ENCODE assay signal across 8 cellular contexts in genomic region chr18:48539406-48540328, GRCh38. TPM values are rescaled to one million over a fixed set of nuclear protein-coding genes. Genes with fewer than 3 reads are reported as not detected.
DNase-seq lines count a peak whose midpoint lies in the region; ATAC-seq and TF ChIP-seq lines count a peak whose summit lies in the region.

No MANE protein-coding gene starts in this region.

- peak overlapping the region; percentile 97 for H3K4me2 ChIP-seq in BLaER1
- H3K4me2 ChIP-seq in parathyroid adenoma (ENCODE audit: low read length), result peak overlapping the region; percentile 99

- H3K9me3 ChIP-seq in BLaER1 (no peaks in the 10 kb centered on the region), parathyroid adenoma (ENCODE audit: control insufficient read depth, low read length) (no peaks in the 10 kb centered on the region)

- peaks cover 18% of the 10 kb centered on the region for H3K79me2 ChIP-seq in parathyroid adenoma

- peak; percentile 27 to 38 for ATAC-seq in left cardiac atrium
- ATAC-seq in GM21515 (IDR thresholded peaks at IDR 0.05; ENCODE audit: unreplicated experiment), result no peak

- no peak for TF ChIP-seq CTCF in parathyroid adenoma (IDR thresholded peaks at IDR 0.05)

- H3K4me3 ChIP-seq in BLaER1 (peak overlapping the region; percentile 87), parathyroid adenoma (ENCODE audit: low read depth, low read length) (peak overlapping the region; percentile 82)

- H4K20me1 ChIP-seq in BLaER1, result peaks cover 53% of the 10 kb centered on the region

- DNase-seq in HK-2 (ENCODE audit: unreplicated experiment) (peak; percentile 39), SK-N-DZ (ENCODE audit: low spot score) (peak; percentile 37), left cardiac atrium (peak; percentile 54), iPS-NIHi7 (ENCODE audit: extremely low spot score) (no peak)

- H3K4me1 ChIP-seq in BLaER1 (peaks cover 17% of the 10 kb centered on the region), parathyroid adenoma (no peaks in the 10 kb centered on the region)

- H3K36me3 ChIP-seq in BLaER1 (0 out of 2 replicates have a peak, but pooled peaks cover 5% of the 10 kb centered on the region), parathyroid adenoma (ENCODE audit: control insufficient read depth, insufficient read depth, low read length) (no peaks in the 10 kb centered on the region)

- peak overlapping the region; percentile 74 for H2AFZ ChIP-seq in parathyroid adenoma

- H3K9ac ChIP-seq in BLaER1 (peak overlapping the region; percentile 74), parathyroid adenoma (peak overlapping the region; percentile 12)

- H3K27me3 ChIP-seq in BLaER1, result peaks cover 39% of the 10 kb centered on the region
- no peaks in the 10 kb centered on the region for H3K27me3 ChIP-seq in parathyroid adenoma (ENCODE audit: control insufficient read depth, insufficient read depth, low read length)

- intact Hi-C loops in left cardiac atrium (cut with DNase I), result loop anchor here (5.0 to 10.0 kb wide), 5 partner anchors 52 to 125 kb away; no protein-coding TSS in a partner anchor

- H3K27ac ChIP-seq in BLaER1, result peak overlapping the region; percentile 46; the same call in 1 of the 2 replicates
- peak overlapping the region; percentile 87 for H3K27ac ChIP-seq in angular gyrus (ENCODE audit: low read depth, low read length)
- H3K27ac ChIP-seq in parathyroid adenoma, result peak overlapping the region; percentile 74

RNA-seq across cellular contexts. Expression of gene CTIF, which starts 0.8 kb away (rescaled TPM):
- polyA plus RNA-seq in SK-N-DZ (2014; cell fraction: cytosol; rRNA removed), result 17.9 and 18.4 TPM in 2 replicates
- 83.4 and 96.8 TPM in 2 replicates for polyA plus RNA-seq in SK-N-DZ (2014; cell fraction: nucleus; rRNA removed)
- 10 to 100 TPM; 64.9 to 70.6 TPM for total RNA-seq in left cardiac atrium
